ENCODE assay signal across 11 cellular contexts in genomic region chr3:40299721-40300335, GRCh38. TPM values are rescaled to one million over a fixed set of nuclear protein-coding genes. Genes with fewer than 3 reads are reported as not detected.
DNase-seq lines count a peak whose midpoint lies in the region; ATAC-seq and TF ChIP-seq lines count a peak whose summit lies in the region.
"Had no signal": no experiment of that assay in that cellular context is flagged by ENCODE, and none has a peak within 500 bp of the region (broad histone marks: within the 10 kb centered on the region; RNA-seq: fewer than 3 reads in every experiment).

No MANE protein-coding gene starts in this region.

- ATAC-seq in body of pancreas: peak; percentile 53
- no peak for ATAC-seq in HG02870 (IDR thresholded peaks at IDR 0.05; ENCODE audit: unreplicated experiment)

- H3K4me2 ChIP-seq in MM.1S (ENCODE audit: low read depth, low read length): no peak overlapping the region

- H3K27me3 ChIP-seq in MG63: no peaks in the 10 kb centered on the region
- H3K27me3 ChIP-seq in body of pancreas: no peaks in the 10 kb centered on the region
- H3K27me3 ChIP-seq in liver (ENCODE audit: control insufficient read depth in 4 of 4, insufficient read depth in 4 of 4, low read length in 3 of 4): no peaks in the 10 kb centered on the region
- no peaks in the 10 kb centered on the region for H3K27me3 ChIP-seq in MM.1S (replicated peaks; ENCODE audit: insufficient read depth, low read length)

- peak in 1 of 2 donors; percentile 18 for TF ChIP-seq RAD21 in liver (IDR thresholded peaks at IDR 0.05)

- H3K9me3 ChIP-seq in MG63: no peaks in the 10 kb centered on the region
- H3K9me3 ChIP-seq in body of pancreas: peaks cover 0 to 2% (median 0%) of the 10 kb centered on the region in 3 donors
- no peaks in the 10 kb centered on the region for H3K9me3 ChIP-seq in liver (ENCODE audit: control insufficient read depth in 4 of 4, low read length in 3 of 4)
- no peaks in the 10 kb centered on the region for H3K9me3 ChIP-seq in MM.1S (replicated peaks; ENCODE audit: insufficient read depth, low read length)

- no peak for TF ChIP-seq POLR2A in body of pancreas (IDR thresholded peaks at IDR 0.05)

- TF ChIP-seq CTCF in body of pancreas (IDR thresholded peaks at IDR 0.05) (no peak), liver (IDR thresholded peaks at IDR 0.05; ENCODE audit: low read depth, low read length, missing input control) (no peak), MM.1S (IDR thresholded peaks at IDR 0.05; ENCODE audit: low read length) (no peak)

- H3K27ac ChIP-seq in body of pancreas (no peak overlapping the region), liver (ENCODE audit: low read depth in 1 of 2, low read length in 2 of 2) (peak overlapping the region; percentile 9 to 61), MM.1S (ENCODE audit: low read length) (no peak overlapping the region)
- H3K27ac ChIP-seq: C4-2B had no signal

- H3K9me2 ChIP-seq in MM.1S (replicated peaks; ENCODE audit: insufficient read depth, low read length): no peaks in the 10 kb centered on the region

- H3K9ac ChIP-seq in liver (ENCODE audit: low read depth in 1 of 2, low read length in 2 of 2) (no peak overlapping the region), MM.1S (ENCODE audit: low read length) (no peak overlapping the region)

- no peaks in the 10 kb centered on the region for H3F3A ChIP-seq in MM.1S (ENCODE audit: insufficient read depth, low read length)

- WGBS in body of pancreas, 2 donors: 76 to 80% methylated on average over 3 of the region's 3 CpGs
- 77% methylated on average over 3 of the region's 3 CpGs for WGBS in liver

- H3K4me1 ChIP-seq in body of pancreas (no peaks in the 10 kb centered on the region), liver (ENCODE audit: control insufficient read depth in 4 of 4, insufficient read depth in 4 of 4, low read length in 3 of 4) (no peaks in the 10 kb centered on the region), MM.1S (ENCODE audit: low read length) (no peaks in the 10 kb centered on the region)

- no peak overlapping the region for H3K4me3 ChIP-seq in MG63
- H3K4me3 ChIP-seq in body of pancreas: no peak overlapping the region
- no peak overlapping the region for H3K4me3 ChIP-seq in liver (ENCODE audit: low read depth in 1 of 3, low read length in 3 of 3)
- no peak overlapping the region for H3K4me3 ChIP-seq in MM.1S (ENCODE audit: low read length)

- H4K20me1 ChIP-seq in MM.1S (ENCODE audit: insufficient read depth, low read length): no peaks in the 10 kb centered on the region

- intact Hi-C loops in body of pancreas (cut with DNase I): no loop called here

- H2AFZ ChIP-seq in MM.1S (ENCODE audit: low read length): no peak overlapping the region

- H3K79me2 ChIP-seq in MM.1S (ENCODE audit: low read length): no peaks in the 10 kb centered on the region

- H3K36me3 ChIP-seq in MG63: no peaks in the 10 kb centered on the region
- no peaks in the 10 kb centered on the region for H3K36me3 ChIP-seq in body of pancreas (replicated peaks in 1 of 2; ENCODE audit: insufficient read depth in 1 of 2, low read depth in 2 of 2)
- peaks cover 0 to 7% (median 3%) of the 10 kb centered on the region in 4 donors for H3K36me3 ChIP-seq in liver (ENCODE audit: control insufficient read depth in 4 of 4, insufficient read depth in 3 of 4, low read depth in 1 of 4, low read length in 3 of 4)
- H3K36me3 ChIP-seq in MM.1S (replicated peaks; ENCODE audit: insufficient read depth, low read length): no peaks in the 10 kb centered on the region

- DNase-seq in AG08395 (ENCODE audit: low spot score) (peak; percentile 22), MG63 (peak; percentile 5), body of pancreas (peak in 1 of 4 donors; percentile 57), NCI-H1048 (lab: John Stamatoyannopoulos, UW) (no peak), NCI-H2227 (lab: John Stamatoyannopoulos, UW; ENCODE audit: unreplicated experiment) (no peak), MM.1S (no peak)
- DNase-seq: activated gamma-delta T cell, NCI-H1436 had no signal

TF ChIP-seq in liver, 16 proteins besides CTCF, POLR2A, EP300 and RAD21:
- no peak for TF ChIP-seq FOXA1 (IDR thresholded peaks at IDR 0.05)
- no peak for TF ChIP-seq EGR1 (IDR thresholded peaks at IDR 0.05; ENCODE audit: low read depth in 2 of 2)
- TF ChIP-seq SP1 (IDR thresholded peaks at IDR 0.05): peak; percentile 36
- TF ChIP-seq JUND (IDR thresholded peaks at IDR 0.05): peak; percentile 19 to 67
- TF ChIP-seq MAX (IDR thresholded peaks at IDR 0.05): peak; percentile 13
- TF ChIP-seq NR2F2 (IDR thresholded peaks at IDR 0.05): peak; percentile 90
- TF ChIP-seq YY1 (IDR thresholded peaks at IDR 0.05): peak; percentile 28
- peak; percentile 41 to 60 for TF ChIP-seq RXRA (IDR thresholded peaks at IDR 0.05)
- no peak for TF ChIP-seq TAF1 (conservative IDR thresholded peaks at IDR 0.05)

RNA-seq across cellular contexts. Expression of gene EIF1B, which starts 9.7 kb away (rescaled TPM):
- 11.8 and 16.2 TPM in 2 replicates for total RNA-seq in MG63 (2014; rRNA removed; shearing (Covaris generic); ENCODE audit: low replicate concordance)
- 10 to 100 TPM in 1 of 2 donors, 1 to 10 TPM in 1; 5.3 to 15.8 TPM for total RNA-seq in body of pancreas
- total RNA-seq in liver: 10 to 100 TPM; 10.9 to 22.2 TPM
- 10 to 100 TPM; 33.4 to 33.8 TPM for polyA plus RNA-seq in liver

Comparison
In these comparisons a context has a peak if more than half of its experiments do, and no peak if none do; other contexts are left out.
1. DNase-seq: peak in AG08395 (single experiment) and MG63 (single experiment); none in NCI-H1048 (single experiment), NCI-H2227 (single experiment) and MM.1S (single experiment).
2. H3K27ac ChIP-seq: peak in liver (2 of 2); none in body of pancreas (0 of 4) and MM.1S (single experiment).